ENCODE assay signal across 9 cellular contexts in the genomic region with DNA sequence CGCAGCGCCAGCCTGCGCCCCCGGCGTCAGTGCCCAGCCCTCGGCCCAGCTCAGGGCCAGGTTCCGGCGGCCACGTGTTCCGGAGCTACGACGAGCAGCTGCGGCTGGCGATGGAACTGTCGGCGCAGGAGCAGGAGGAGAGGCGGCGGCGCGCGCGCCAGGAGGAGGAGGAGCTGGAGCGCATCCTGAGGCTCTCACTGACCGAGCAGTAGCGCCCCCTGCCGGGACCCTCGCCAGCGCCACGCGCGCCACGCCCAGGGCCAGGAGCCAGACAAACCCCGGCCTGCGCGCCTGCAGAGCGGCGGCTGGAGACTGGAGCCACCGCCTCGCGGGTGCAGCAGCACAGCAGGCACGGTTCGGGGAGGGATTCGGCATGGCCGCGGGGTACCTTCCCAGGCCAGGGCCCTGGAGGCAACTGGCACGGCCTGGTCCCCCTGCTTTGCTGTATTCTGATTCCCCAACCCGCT. TPM values are rescaled to one million over a fixed set of nuclear protein-coding genes. Genes with fewer than 3 reads are reported as not detected.
DNase-seq lines count a peak whose midpoint lies in the region; ATAC-seq, FAIRE-seq and TF ChIP-seq lines count a peak whose summit lies in the region.
"Had no signal": no experiment of that assay in that cellular context is flagged by ENCODE, and none has a peak within 500 bp of the region (broad histone marks: within the 10 kb centered on the region; RNA-seq: fewer than 3 reads in every experiment).

No MANE protein-coding gene starts in this region.

- peaks cover 4% of the 10 kb centered on the region for H3K4me1 ChIP-seq in iPS-15b (ENCODE audit: control insufficient read depth, insufficient read depth, low read length)
- peaks cover 0 to 60% (median 57%) of the 10 kb centered on the region in 4 donors for H3K4me1 ChIP-seq in sigmoid colon

- H3K9me3 ChIP-seq in iPS-15b (ENCODE audit: control insufficient read depth, insufficient read depth, low read length) (no peaks in the 10 kb centered on the region), sigmoid colon (no peaks in the 10 kb centered on the region)
- H3K9me3 ChIP-seq: SJSA1 had no signal

- H3K27ac ChIP-seq in sigmoid colon, result peak overlapping the region; percentile 12 to 69 (median 32)
- H3K27ac ChIP-seq: SJSA1 had no signal

- FAIRE-seq in GM12891 (lab: Jason Lieb, UNC), result peak; percentile 94

- H3K9ac ChIP-seq in iPS-15b (ENCODE audit: low read depth, low read length), result no peak overlapping the region

- TF ChIP-seq POLR2A in GM12891 (IDR thresholded peaks at IDR 0.05; ENCODE audit: low read depth, low read length) (no peak), sigmoid colon (IDR thresholded peaks at IDR 0.05) (no peak)

- intact Hi-C loops in sigmoid colon (cut with DNase I), result loop anchor here (1.0 to 10.0 kb wide), 2 partner anchors 22 to 151 kb away; no protein-coding TSS in a partner anchor

- H3K36me3 ChIP-seq in iPS-15b (ENCODE audit: control insufficient read depth, insufficient read depth, low read length) (peaks cover 2% of the 10 kb centered on the region), sigmoid colon (no peaks in the 10 kb centered on the region)
- H3K36me3 ChIP-seq: SJSA1 had no signal

- 1% methylated on average over 47 of the region's 47 CpGs for WGBS in sigmoid colon, 2 donors

- no peak for ATAC-seq in GM21390 (IDR thresholded peaks at IDR 0.05; ENCODE audit: unreplicated experiment)
- no peak for ATAC-seq in HG03159 (IDR thresholded peaks at IDR 0.05; ENCODE audit: unreplicated experiment)

- H3K27me3 ChIP-seq in iPS-15b (ENCODE audit: control insufficient read depth, insufficient read depth, low read length) (peaks cover 49% of the 10 kb centered on the region), sigmoid colon (no peaks in the 10 kb centered on the region)

- peak; percentile 70 for TF ChIP-seq CTCF in astrocyte of the spinal cord (IDR thresholded peaks at IDR 0.05; ENCODE audit: low read depth, low read length)
- TF ChIP-seq CTCF in sigmoid colon (IDR thresholded peaks at IDR 0.05), result peak; percentile 70 to 78 (median 74)

- in situ Hi-C loops in astrocyte of the spinal cord (cut with HindIII; ENCODE audit: low sequenced_read_pairs), result no loop called here

- H3K4me3 ChIP-seq in astrocyte of the spinal cord (ENCODE audit: low read depth, low read length) (no peak overlapping the region), iPS-15b (ENCODE audit: low read depth, low read length) (peak overlapping the region; percentile 65), sigmoid colon (peak overlapping the region; percentile 12 to 40 (median 23))
- H3K4me3 ChIP-seq: SJSA1 had no signal

- TF ChIP-seq EP300 in sigmoid colon (IDR thresholded peaks at IDR 0.05), result no peak

- DNase-seq in GM12891 (ENCODE audit: insufficient read length, low spot score) (peak; percentile 76), T-helper 22 cell (ENCODE audit: low read depth) (peak; percentile 83), astrocyte of the spinal cord (ENCODE audit: low read depth, low spot score) (peak; percentile 86), sigmoid colon (peak; percentile 98), DMS153 (lab: John Stamatoyannopoulos, UW) (no peak)

TF ChIP-seq in GM12891, 5 proteins besides CTCF, POLR2A, EP300 and RAD21:
- TF ChIP-seq TAF1 (IDR thresholded peaks at IDR 0.05; ENCODE audit: low read depth, low read length) (no peak), PAX5 (IDR thresholded peaks at IDR 0.05; ENCODE audit: insufficient read depth, low read length, severe bottlenecking) (peak; percentile 92)

RNA-seq across cellular contexts. Expression of gene CORO6, which starts 9.3 kb away (rescaled TPM):
- 1.5 TPM for polyA plus RNA-seq in GM12891 (2012; ENCODE audit: low read depth, missing spikeins)
- 10 to 100 TPM; 23.9 to 94.4 (median 35.1) TPM for total RNA-seq in sigmoid colon
- polyA plus RNA-seq in sigmoid colon, result 1 to 10 TPM in 2 of 3 donors, under 1 TPM in 1; 0.23 to 4.9 (median 3.0) TPM

RNA-seq across cellular contexts. Expression of gene ANKRD13B, which starts 20.5 kb away (rescaled TPM):
- 1.4 TPM for polyA plus RNA-seq in GM12891 (2012; ENCODE audit: low read depth, missing spikeins)
- 10 to 100 TPM in 1 of 4 donors, 1 to 10 TPM in 3; 5.4 to 17.2 (median 6.2) TPM for total RNA-seq in sigmoid colon
- polyA plus RNA-seq in sigmoid colon, result 1 to 10 TPM; 1.6 to 5.2 (median 3.0) TPM

RNA-seq across cellular contexts. Expression of gene GIT1, which starts 24.0 kb away (rescaled TPM):
- polyA plus RNA-seq in GM12891 (2012; ENCODE audit: low read depth, missing spikeins), result 13.2 TPM
- total RNA-seq in sigmoid colon, result 10 to 100 TPM; 13.6 to 31.3 (median 16.8) TPM
- polyA plus RNA-seq in sigmoid colon, result 10 to 100 TPM; 16.9 to 28.5 (median 18.0) TPM

RNA-seq across cellular contexts. Expression of gene TP53I13, which starts 44.9 kb away (rescaled TPM):
- 12.4 TPM for polyA plus RNA-seq in GM12891 (2012; ENCODE audit: low read depth, missing spikeins)
- total RNA-seq in sigmoid colon, result 10 to 100 TPM; 28.8 to 41.8 (median 35.4) TPM
- polyA plus RNA-seq in sigmoid colon, result 10 to 100 TPM; 14.4 to 79.0 (median 20.3) TPM

RNA-seq across cellular contexts. Expression of gene ABHD15, which starts 46.6 kb away (rescaled TPM):
- polyA plus RNA-seq in GM12891 (2012; ENCODE audit: low read depth, missing spikeins), result 1.9 TPM
- total RNA-seq in sigmoid colon, result 10 to 100 TPM in 1 of 4 donors, 1 to 10 TPM in 3; 4.1 to 10.8 (median 6.7) TPM
- polyA plus RNA-seq in sigmoid colon, result 10 to 100 TPM in 1 of 3 donors, 1 to 10 TPM in 2; 4.9 to 10.3 (median 5.4) TPM
